ENCODE assay signal across 1 cellular context in the genomic region with DNA sequence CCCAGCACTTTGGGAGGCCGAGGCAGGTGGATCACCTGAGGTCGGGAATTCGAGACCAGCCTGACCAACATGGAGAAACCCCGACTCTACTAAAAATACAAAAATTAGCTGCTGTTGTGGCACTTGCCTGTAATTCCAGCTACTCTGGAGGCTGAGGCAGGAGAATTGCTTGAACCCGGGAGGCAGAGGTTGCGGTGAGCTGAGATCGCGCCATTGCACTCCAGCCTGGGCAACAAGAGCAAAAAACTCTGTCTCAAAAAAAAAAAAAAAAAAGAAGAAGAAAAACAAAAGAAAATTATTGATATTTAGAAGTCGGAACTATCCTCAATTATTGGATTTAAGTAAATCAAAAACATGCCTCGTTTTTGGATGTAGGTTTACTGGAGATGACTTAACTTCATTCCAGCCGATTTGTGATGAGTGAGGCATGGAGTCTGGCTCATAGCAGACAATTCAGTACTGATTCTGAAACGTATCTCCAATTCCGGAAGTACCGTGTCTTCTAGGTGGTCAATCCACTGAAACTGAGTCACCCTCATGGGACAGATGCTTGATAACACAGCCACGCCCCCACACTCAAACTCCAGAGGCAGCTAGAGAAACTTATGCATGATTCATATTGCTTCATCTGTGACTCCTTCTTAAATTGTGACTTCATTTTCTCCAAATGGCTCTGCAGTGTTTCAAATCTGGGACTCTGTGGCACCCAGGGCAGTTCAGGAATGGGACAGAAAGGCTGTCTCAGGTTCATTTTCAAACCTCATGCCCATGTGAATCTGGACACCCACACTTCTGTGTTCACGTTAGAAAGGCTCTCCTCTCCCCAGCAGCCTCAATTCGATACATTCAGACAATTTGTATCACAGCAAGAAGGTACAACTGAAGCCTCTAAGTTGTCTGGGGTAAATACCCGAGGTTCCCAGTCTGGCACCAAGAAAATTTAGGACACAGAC.
A peak's percentile ranks its signal among the peaks of the same experiment; 100 is the strongest.
TF ChIP-seq lines count a peak whose summit lies in the region.

No MANE protein-coding gene starts in this region.

TF ChIP-seq in K562, 482 proteins besides CTCF, POLR2A, EP300 and RAD21 (continued from another document and continues in another):
- TF ChIP-seq, protein P1, sequence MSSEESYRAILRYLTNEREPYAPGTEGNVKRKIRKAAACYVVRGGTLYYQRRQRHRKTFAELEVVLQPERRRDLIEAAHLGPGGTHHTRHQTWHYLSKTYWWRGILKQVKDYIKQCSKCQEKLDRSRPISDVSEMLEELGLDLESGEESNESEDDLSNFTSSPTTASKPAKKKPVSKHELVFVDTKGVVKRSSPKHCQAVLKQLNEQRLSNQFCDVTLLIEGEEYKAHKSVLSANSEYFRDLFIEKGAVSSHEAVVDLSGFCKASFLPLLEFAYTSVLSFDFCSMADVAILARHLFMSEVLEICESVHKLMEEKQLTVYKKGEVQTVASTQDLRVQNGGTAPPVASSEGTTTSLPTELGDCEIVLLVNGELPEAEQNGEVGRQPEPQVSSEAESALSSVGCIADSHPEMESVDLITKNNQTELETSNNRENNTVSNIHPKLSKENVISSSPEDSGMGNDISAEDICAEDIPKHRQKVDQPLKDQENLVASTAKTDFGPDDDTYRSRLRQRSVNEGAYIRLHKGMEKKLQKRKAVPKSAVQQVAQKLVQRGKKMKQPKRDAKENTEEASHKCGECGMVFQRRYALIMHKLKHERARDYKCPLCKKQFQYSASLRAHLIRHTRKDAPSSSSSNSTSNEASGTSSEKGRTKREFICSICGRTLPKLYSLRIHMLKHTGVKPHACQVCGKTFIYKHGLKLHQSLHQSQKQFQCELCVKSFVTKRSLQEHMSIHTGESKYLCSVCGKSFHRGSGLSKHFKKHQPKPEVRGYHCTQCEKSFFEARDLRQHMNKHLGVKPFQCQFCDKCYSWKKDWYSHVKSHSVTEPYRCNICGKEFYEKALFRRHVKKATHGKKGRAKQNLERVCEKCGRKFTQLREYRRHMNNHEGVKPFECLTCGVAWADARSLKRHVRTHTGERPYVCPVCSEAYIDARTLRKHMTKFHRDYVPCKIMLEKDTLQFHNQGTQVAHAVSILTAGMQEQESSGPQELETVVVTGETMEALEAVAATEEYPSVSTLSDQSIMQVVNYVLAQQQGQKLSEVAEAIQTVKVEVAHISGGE (CRISPR knock-in tag; IDR thresholded peaks at IDR 0.05), result no peak
- TF ChIP-seq JUND (IDR thresholded peaks at IDR 0.05; ENCODE audit: borderline replicate concordance, low read depth, low read length), result peak; percentile 99
- peak; percentile 97 for TF ChIP-seq JUND (tag; IDR thresholded peaks at IDR 0.05; ENCODE audit: borderline replicate concordance, low read depth, low read length)
- no peak for TF ChIP-seq MCM2 (IDR thresholded peaks at IDR 0.05; ENCODE audit: low read depth)
- no peak for TF ChIP-seq NCOA4 (IDR thresholded peaks at IDR 0.05; ENCODE audit: partially characterized antibody)
- TF ChIP-seq NCOR1 (IDR thresholded peaks at IDR 0.05), result peak; percentile 22; the same call in 1 of the 2 replicates
- TF ChIP-seq DDX20 (tag; IDR thresholded peaks at IDR 0.05; ENCODE audit: low read depth), result no peak
- TF ChIP-seq, protein P2, sequence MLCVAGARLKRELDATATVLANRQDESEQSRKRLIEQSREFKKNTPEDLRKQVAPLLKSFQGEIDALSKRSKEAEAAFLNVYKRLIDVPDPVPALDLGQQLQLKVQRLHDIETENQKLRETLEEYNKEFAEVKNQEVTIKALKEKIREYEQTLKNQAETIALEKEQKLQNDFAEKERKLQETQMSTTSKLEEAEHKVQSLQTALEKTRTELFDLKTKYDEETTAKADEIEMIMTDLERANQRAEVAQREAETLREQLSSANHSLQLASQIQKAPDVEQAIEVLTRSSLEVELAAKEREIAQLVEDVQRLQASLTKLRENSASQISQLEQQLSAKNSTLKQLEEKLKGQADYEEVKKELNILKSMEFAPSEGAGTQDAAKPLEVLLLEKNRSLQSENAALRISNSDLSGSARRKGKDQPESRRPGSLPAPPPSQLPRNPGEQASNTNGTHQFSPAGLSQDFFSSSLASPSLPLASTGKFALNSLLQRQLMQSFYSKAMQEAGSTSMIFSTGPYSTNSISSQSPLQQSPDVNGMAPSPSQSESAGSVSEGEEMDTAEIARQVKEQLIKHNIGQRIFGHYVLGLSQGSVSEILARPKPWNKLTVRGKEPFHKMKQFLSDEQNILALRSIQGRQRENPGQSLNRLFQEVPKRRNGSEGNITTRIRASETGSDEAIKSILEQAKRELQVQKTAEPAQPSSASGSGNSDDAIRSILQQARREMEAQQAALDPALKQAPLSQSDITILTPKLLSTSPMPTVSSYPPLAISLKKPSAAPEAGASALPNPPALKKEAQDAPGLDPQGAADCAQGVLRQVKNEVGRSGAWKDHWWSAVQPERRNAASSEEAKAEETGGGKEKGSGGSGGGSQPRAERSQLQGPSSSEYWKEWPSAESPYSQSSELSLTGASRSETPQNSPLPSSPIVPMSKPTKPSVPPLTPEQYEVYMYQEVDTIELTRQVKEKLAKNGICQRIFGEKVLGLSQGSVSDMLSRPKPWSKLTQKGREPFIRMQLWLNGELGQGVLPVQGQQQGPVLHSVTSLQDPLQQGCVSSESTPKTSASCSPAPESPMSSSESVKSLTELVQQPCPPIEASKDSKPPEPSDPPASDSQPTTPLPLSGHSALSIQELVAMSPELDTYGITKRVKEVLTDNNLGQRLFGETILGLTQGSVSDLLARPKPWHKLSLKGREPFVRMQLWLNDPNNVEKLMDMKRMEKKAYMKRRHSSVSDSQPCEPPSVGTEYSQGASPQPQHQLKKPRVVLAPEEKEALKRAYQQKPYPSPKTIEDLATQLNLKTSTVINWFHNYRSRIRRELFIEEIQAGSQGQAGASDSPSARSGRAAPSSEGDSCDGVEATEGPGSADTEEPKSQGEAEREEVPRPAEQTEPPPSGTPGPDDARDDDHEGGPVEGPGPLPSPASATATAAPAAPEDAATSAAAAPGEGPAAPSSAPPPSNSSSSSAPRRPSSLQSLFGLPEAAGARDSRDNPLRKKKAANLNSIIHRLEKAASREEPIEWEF (CRISPR knock-in tag; IDR thresholded peaks at IDR 0.05), result no peak
- no peak for TF ChIP-seq ZNF174 (CRISPR knock-in tag; IDR thresholded peaks at IDR 0.05)
- TF ChIP-seq, protein P3, sequence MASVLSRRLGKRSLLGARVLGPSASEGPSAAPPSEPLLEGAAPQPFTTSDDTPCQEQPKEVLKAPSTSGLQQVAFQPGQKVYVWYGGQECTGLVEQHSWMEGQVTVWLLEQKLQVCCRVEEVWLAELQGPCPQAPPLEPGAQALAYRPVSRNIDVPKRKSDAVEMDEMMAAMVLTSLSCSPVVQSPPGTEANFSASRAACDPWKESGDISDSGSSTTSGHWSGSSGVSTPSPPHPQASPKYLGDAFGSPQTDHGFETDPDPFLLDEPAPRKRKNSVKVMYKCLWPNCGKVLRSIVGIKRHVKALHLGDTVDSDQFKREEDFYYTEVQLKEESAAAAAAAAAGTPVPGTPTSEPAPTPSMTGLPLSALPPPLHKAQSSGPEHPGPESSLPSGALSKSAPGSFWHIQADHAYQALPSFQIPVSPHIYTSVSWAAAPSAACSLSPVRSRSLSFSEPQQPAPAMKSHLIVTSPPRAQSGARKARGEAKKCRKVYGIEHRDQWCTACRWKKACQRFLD (CRISPR knock-in tag; IDR thresholded peaks at IDR 0.05), result no peak
- no peak for TF ChIP-seq BDP1 (IDR thresholded peaks at IDR 0.05; ENCODE audit: insufficient read depth, insufficient read length)
- no peak for TF ChIP-seq E2F4 (CRISPR knock-in tag; IDR thresholded peaks at IDR 0.05; ENCODE audit: low read depth)
- no peak for TF ChIP-seq TAL1 (IDR thresholded peaks at IDR 0.05)
- TF ChIP-seq PKNOX1 (IDR thresholded peaks at IDR 0.05), result peak; percentile 55
- 0 out of 4 replicates have a peak, but pooled peaks of 1 of the 2 experiments have one; percentile 11 for TF ChIP-seq ETV6 (IDR thresholded peaks at IDR 0.05; ENCODE audit: borderline replicate concordance in 1 of 2, low read depth in 2 of 2, low read length in 1 of 2)
- TF ChIP-seq ETV6 (CRISPR knock-in tag; IDR thresholded peaks at IDR 0.05; ENCODE audit: borderline replicate concordance), result no peak
- peak; percentile 91 for TF ChIP-seq ETV5 (CRISPR knock-in tag; IDR thresholded peaks at IDR 0.05; ENCODE audit: low read depth)
- peak; percentile 20 for TF ChIP-seq TAF1 (IDR thresholded peaks at IDR 0.05; ENCODE audit: control insufficient read depth, extremely low read depth, insufficient read depth, low read length, severe bottlenecking)
- no peak for TF ChIP-seq SETDB1 (IDR thresholded peaks at IDR 0.05; ENCODE audit: low read length)
- no peak for TF ChIP-seq ZFP36 (IDR thresholded peaks at IDR 0.05; ENCODE audit: low read depth, low read length, partially characterized antibody)
- TF ChIP-seq MCM7 (IDR thresholded peaks at IDR 0.05), result no peak
- no peak for TF ChIP-seq YBX1 (IDR thresholded peaks at IDR 0.05)
- TF ChIP-seq BRD4 (IDR thresholded peaks at IDR 0.05), result no peak
- no peak for TF ChIP-seq ZFP30 (CRISPR knock-in tag; IDR thresholded peaks at IDR 0.05; ENCODE audit: borderline replicate concordance)
- no peak for TF ChIP-seq ZNF212 (CRISPR knock-in tag; IDR thresholded peaks at IDR 0.05)
- no peak for TF ChIP-seq ZNF717 (CRISPR knock-in tag; IDR thresholded peaks at IDR 0.05)
- no peak for TF ChIP-seq ZEB2 (IDR thresholded peaks at IDR 0.05)
- no peak for TF ChIP-seq SREBF1 (IDR thresholded peaks at IDR 0.05; ENCODE audit: borderline replicate concordance, low read depth, low read length)
- TF ChIP-seq POLR3A (IDR thresholded peaks at IDR 0.05; ENCODE audit: borderline replicate concordance, extremely low read depth, insufficient read depth, insufficient read length), result no peak
- TF ChIP-seq SAFB (IDR thresholded peaks at IDR 0.05; ENCODE audit: borderline replicate concordance, low read depth, low read length), result no peak
- TF ChIP-seq SRSF1 (IDR thresholded peaks at IDR 0.05; ENCODE audit: low read depth, low read length), result no peak
- TF ChIP-seq GATAD2B (IDR thresholded peaks at IDR 0.05; ENCODE audit: borderline replicate concordance), result peak; percentile 49; the same call in 1 of the 2 replicates
- no peak for TF ChIP-seq ASH1L (IDR thresholded peaks at IDR 0.05; ENCODE audit: borderline replicate concordance, low read depth, partially characterized antibody)
- TF ChIP-seq, protein P4, sequence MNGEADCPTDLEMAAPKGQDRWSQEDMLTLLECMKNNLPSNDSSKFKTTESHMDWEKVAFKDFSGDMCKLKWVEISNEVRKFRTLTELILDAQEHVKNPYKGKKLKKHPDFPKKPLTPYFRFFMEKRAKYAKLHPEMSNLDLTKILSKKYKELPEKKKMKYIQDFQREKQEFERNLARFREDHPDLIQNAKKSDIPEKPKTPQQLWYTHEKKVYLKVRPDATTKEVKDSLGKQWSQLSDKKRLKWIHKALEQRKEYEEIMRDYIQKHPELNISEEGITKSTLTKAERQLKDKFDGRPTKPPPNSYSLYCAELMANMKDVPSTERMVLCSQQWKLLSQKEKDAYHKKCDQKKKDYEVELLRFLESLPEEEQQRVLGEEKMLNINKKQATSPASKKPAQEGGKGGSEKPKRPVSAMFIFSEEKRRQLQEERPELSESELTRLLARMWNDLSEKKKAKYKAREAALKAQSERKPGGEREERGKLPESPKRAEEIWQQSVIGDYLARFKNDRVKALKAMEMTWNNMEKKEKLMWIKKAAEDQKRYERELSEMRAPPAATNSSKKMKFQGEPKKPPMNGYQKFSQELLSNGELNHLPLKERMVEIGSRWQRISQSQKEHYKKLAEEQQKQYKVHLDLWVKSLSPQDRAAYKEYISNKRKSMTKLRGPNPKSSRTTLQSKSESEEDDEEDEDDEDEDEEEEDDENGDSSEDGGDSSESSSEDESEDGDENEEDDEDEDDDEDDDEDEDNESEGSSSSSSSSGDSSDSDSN (IDR thresholded peaks at IDR 0.05; ENCODE audit: borderline replicate concordance in 1 of 2, low read depth in 2 of 2, low read length in 2 of 2), result no peak
- no peak for TF ChIP-seq ZNF583 (CRISPR knock-in tag; IDR thresholded peaks at IDR 0.05)
- no peak for TF ChIP-seq NFXL1 (CRISPR knock-in tag; IDR thresholded peaks at IDR 0.05)
- TF ChIP-seq, protein P5, sequence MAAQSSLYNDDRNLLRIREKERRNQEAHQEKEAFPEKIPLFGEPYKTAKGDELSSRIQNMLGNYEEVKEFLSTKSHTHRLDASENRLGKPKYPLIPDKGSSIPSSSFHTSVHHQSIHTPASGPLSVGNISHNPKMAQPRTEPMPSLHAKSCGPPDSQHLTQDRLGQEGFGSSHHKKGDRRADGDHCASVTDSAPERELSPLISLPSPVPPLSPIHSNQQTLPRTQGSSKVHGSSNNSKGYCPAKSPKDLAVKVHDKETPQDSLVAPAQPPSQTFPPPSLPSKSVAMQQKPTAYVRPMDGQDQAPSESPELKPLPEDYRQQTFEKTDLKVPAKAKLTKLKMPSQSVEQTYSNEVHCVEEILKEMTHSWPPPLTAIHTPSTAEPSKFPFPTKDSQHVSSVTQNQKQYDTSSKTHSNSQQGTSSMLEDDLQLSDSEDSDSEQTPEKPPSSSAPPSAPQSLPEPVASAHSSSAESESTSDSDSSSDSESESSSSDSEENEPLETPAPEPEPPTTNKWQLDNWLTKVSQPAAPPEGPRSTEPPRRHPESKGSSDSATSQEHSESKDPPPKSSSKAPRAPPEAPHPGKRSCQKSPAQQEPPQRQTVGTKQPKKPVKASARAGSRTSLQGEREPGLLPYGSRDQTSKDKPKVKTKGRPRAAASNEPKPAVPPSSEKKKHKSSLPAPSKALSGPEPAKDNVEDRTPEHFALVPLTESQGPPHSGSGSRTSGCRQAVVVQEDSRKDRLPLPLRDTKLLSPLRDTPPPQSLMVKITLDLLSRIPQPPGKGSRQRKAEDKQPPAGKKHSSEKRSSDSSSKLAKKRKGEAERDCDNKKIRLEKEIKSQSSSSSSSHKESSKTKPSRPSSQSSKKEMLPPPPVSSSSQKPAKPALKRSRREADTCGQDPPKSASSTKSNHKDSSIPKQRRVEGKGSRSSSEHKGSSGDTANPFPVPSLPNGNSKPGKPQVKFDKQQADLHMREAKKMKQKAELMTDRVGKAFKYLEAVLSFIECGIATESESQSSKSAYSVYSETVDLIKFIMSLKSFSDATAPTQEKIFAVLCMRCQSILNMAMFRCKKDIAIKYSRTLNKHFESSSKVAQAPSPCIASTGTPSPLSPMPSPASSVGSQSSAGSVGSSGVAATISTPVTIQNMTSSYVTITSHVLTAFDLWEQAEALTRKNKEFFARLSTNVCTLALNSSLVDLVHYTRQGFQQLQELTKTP (IDR thresholded peaks at IDR 0.05; ENCODE audit: low read depth in 1 of 2, partially characterized antibody in 2 of 2), result peak in 1 of 2 experiments; percentile 67
- no peak for TF ChIP-seq DMBX1 (CRISPR knock-in tag; IDR thresholded peaks at IDR 0.05; ENCODE audit: borderline replicate concordance)
